Comparison of ENCODE assay signal across 18 cellular contexts in the genomic region with DNA sequence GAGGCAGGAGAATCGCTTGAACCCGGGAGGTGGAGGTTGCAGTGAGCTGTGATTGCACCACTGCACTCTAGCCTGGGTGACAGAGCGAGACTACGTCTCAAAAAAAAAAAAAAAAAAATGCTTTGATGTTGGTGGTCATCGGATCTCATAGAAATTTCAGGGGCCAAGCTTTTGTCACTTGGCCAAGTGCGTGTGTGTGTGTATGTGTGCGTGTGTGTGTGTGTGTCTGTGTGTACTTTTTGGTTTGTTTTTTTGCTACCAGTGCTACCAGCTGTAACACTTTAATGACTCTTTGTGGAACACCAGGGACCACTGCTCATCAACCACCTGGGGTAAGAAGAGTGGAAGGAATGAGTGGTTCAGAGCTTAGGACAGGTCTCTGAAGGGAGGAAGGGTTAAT. TPM values are rescaled to one million over a fixed set of nuclear protein-coding genes. Genes with fewer than 3 reads are reported as not detected.
DNase-seq lines count a peak whose midpoint lies in the region; ATAC-seq and TF ChIP-seq lines count a peak whose summit lies in the region.
"Had no signal": no experiment of that assay in that cellular context is flagged by ENCODE, and none has a peak within 500 bp of the region (broad histone marks: within the 10 kb centered on the region; RNA-seq: fewer than 3 reads in every experiment).

No MANE protein-coding gene starts in this region.

- no peak for DNase-seq in GM23248
- peak; percentile 53 for DNase-seq in NCI-H774 (lab: John Stamatoyannopoulos, UW)
- DNase-seq in epithelial cell of prostate (ENCODE audit: low read depth, low spot score): no peak
- DNase-seq in sigmoid colon: no peak
- DNase-seq in activated CD8-positive, alpha-beta memory T cell treated with anti-CD3 and anti-CD28 coated beads, Interleukin-2, amount 50 U/mL, for 4 hours: no peak
- DNase-seq: activated T-cell treated with anti-CD3 and anti-CD28 coated beads, Interleukin-2, amount 50 U/mL, for 4 hours; KG1; MV-4-11; NCI-H2029; NCI-H446 treated with DMSO at 0.1 percent for 48 hours; retina; Right ventricle myocardium superior had no signal

- no peaks in the 10 kb centered on the region for H3K9me2 ChIP-seq in GM23248 (ENCODE audit: insufficient read depth)

- in situ Hi-C loops in GM23248 (cut with MboI): no loop called here

- no peak for TF ChIP-seq CTCF in sigmoid colon (IDR thresholded peaks at IDR 0.05)

- no peak overlapping the region for H3K4me2 ChIP-seq in GM23248 (ENCODE audit: unreplicated experiment)

- no peak for TF ChIP-seq EP300 in sigmoid colon (IDR thresholded peaks at IDR 0.05)

- H3K4me3 ChIP-seq in GM23248 (no peak overlapping the region), sigmoid colon (no peak overlapping the region)
- H3K4me3 ChIP-seq: coronary artery had no signal

- H3K9me3 ChIP-seq in GM23248 (ENCODE audit: low read depth): no peaks in the 10 kb centered on the region
- no peaks in the 10 kb centered on the region for H3K9me3 ChIP-seq in sigmoid colon
- H3K9me3 ChIP-seq: neutrophil had no signal

- H3K27ac ChIP-seq in GM23248 (peak overlapping the region; percentile 86; the same call in 1 of the 2 replicates), epithelial cell of prostate (peak overlapping the region; percentile 50), sigmoid colon (peak overlapping the region; percentile 12 to 85 (median 75))
- H3K27ac ChIP-seq: neutrophil had no signal

- 87 to 89% methylated on average over 7 of the region's 7 CpGs for WGBS in GM23248 (ENCODE audit: low coverage in 1 of 2, low lambda C conversion rate in 2 of 2, missing lambda C conversion rate in 2 of 2), 2 experiments
- 95 to 97% methylated on average over 7 of the region's 7 CpGs for WGBS in sigmoid colon, 2 donors

- peaks cover 59% of the 10 kb centered on the region for H3K4me1 ChIP-seq in GM23248 (ENCODE audit: insufficient read depth)
- H3K4me1 ChIP-seq in sigmoid colon: peaks cover 0 to 72% (median 53%) of the 10 kb centered on the region in 4 donors

- peaks cover 18% of the 10 kb centered on the region; the same call in 1 of the 2 replicates for H3K36me3 ChIP-seq in GM23248 (ENCODE audit: low read depth)
- H3K36me3 ChIP-seq in sigmoid colon: no peaks in the 10 kb centered on the region

- H3K9ac ChIP-seq in GM23248: no peak overlapping the region

- H3F3A ChIP-seq in GM23248 (ENCODE audit: insufficient read depth): peaks cover 43% of the 10 kb centered on the region

- H4K20me1 ChIP-seq in GM23248 (ENCODE audit: insufficient read depth): no peaks in the 10 kb centered on the region

- ATAC-seq in HG03439 (IDR thresholded peaks at IDR 0.05; ENCODE audit: unreplicated experiment) (no peak), GM21360 (IDR thresholded peaks at IDR 0.05; ENCODE audit: unreplicated experiment) (no peak)
- ATAC-seq: activated naive CD4-positive, alpha-beta T cell treated with anti-CD3 and anti-CD28 coated beads, Interleukin-2, amount 50 U/mL, for 72 hours; activated T-cell treated with anti-CD3 and anti-CD28 coated beads, Interleukin-2, amount 50 U/mL, for 4 hours; HCT116 had no signal

- no peak for TF ChIP-seq POLR2A in sigmoid colon (IDR thresholded peaks at IDR 0.05)

- peaks cover 15% of the 10 kb centered on the region; the same call in 1 of the 2 replicates for H3K79me2 ChIP-seq in GM23248 (ENCODE audit: insufficient read depth)

- no peak overlapping the region for H2AFZ ChIP-seq in GM23248

- H3K27me3 ChIP-seq in GM23248 (replicated peaks; ENCODE audit: insufficient read depth): no peaks in the 10 kb centered on the region
- H3K27me3 ChIP-seq in sigmoid colon: no peaks in the 10 kb centered on the region
- H3K27me3 ChIP-seq: neutrophil had no signal

- intact Hi-C loops in sigmoid colon (cut with DNase I): no loop called here

RNA-seq across cellular contexts. Expression of a gene that starts 49.7 kb away (rescaled TPM):
- 28.7 and 40.2 TPM in 2 replicates for total RNA-seq in GM23248 (2014; rRNA removed; shearing (Covaris generic))
- polyA plus RNA-seq in GM23248 (2016; fragmentation: Nextera tagmentation; extraction: Ambion mirVana) (38.7 and 40.7 TPM in 2 replicates), sigmoid colon (10 to 100 TPM; 39.2 to 58.5 (median 48.0) TPM)
- total RNA-seq in sigmoid colon: 10 to 100 TPM; 15.8 to 21.4 (median 17.3) TPM
